In genomic region chr15:90873998-90874605, GRCh38 we compare ENCODE assay signal across 9 cellular contexts. TPM values are rescaled to one million over a fixed set of nuclear protein-coding genes. Genes with fewer than 3 reads are reported as not detected.
DNase-seq lines count a peak whose midpoint lies in the region; ATAC-seq and TF ChIP-seq lines count a peak whose summit lies in the region.
"Had no signal": no experiment of that assay in that cellular context is flagged by ENCODE, and none has a peak within 500 bp of the region (broad histone marks: within the 10 kb centered on the region; RNA-seq: fewer than 3 reads in every experiment).

No MANE protein-coding gene starts in this region.

- no peaks in the 10 kb centered on the region for H3K27me3 ChIP-seq in liver (ENCODE audit: control insufficient read depth in 4 of 4, insufficient read depth in 4 of 4, low read length in 3 of 4)

- H3K27ac ChIP-seq in liver (ENCODE audit: low read depth in 1 of 2, low read length in 2 of 2): peak overlapping the region; percentile 88 to 90

- WGBS in liver: 21% methylated on average over 15 of the region's 15 CpGs

- H3K36me3 Mint-ChIP-seq in stimulated activated naive CD8-positive, alpha-beta T cell treated with anti-CD3 and anti-CD28 coated beads, Interleukin-15, Interleukin-2, amounts not matched to agents 100 ng/mL and 50 ng/mL, for 24 hours (ENCODE audit: low read depth): peaks cover 59% of the 10 kb centered on the region
- peaks cover 51% of the 10 kb centered on the region for H3K36me3 Mint-ChIP-seq in activated naive CD8-positive, alpha-beta T cell treated with anti-CD3 and anti-CD28 coated beads, Interleukin-2, amount 50 U/mL, for 24 hours (ENCODE audit: low read depth)

- peak; percentile 21 to 46 for TF ChIP-seq RAD21 in liver (IDR thresholded peaks at IDR 0.05)

- POLR2A ChIA-PET in HEK293T (lab: Yijun Ruan, JAX): interaction anchor here (1.1 to 1.9 kb wide), 3 partner anchors 14 to 157 kb away, joined by 3 to 10 read pairs (median 4); partner anchors contain the start of gene BLM

- peak overlapping the region; percentile 49 for H3K27ac Mint-ChIP-seq in stimulated activated naive CD8-positive, alpha-beta T cell treated with anti-CD3 and anti-CD28 coated beads, Interleukin-15, Interleukin-2, amounts not matched to agents 100 ng/mL and 50 ng/mL, for 24 hours
- peak overlapping the region; percentile 42 for H3K27ac Mint-ChIP-seq in activated naive CD8-positive, alpha-beta T cell treated with anti-CD3 and anti-CD28 coated beads, Interleukin-2, amount 50 U/mL, for 24 hours

- peak overlapping the region in 1 of 2 donors; percentile 14 for H3K9ac ChIP-seq in liver (ENCODE audit: low read depth in 1 of 2, low read length in 2 of 2)

- peaks cover 20 to 29% (median 26%) of the 10 kb centered on the region in 4 donors for H3K36me3 ChIP-seq in liver (ENCODE audit: control insufficient read depth in 4 of 4, insufficient read depth in 3 of 4, low read depth in 1 of 4, low read length in 3 of 4)

- H3K9me3 ChIP-seq in liver (ENCODE audit: control insufficient read depth in 4 of 4, low read length in 3 of 4): no peaks in the 10 kb centered on the region

- no peak for DNase-seq in stimulated activated naive CD8-positive, alpha-beta T cell treated with anti-CD3 and anti-CD28 coated beads, Interleukin-15, Interleukin-2, amounts not matched to agents 100 U/mL and 50 U/mL, for 24 hours
- no peak for DNase-seq in activated naive CD8-positive, alpha-beta T cell treated with anti-CD3 and anti-CD28 coated beads, Interleukin-2, amount 50 U/mL, for 24 hours
- no peak for DNase-seq in HEK293T (ENCODE audit: extremely low spot score)
- no peak for DNase-seq in NCI-H345 treated with DMSO at 0.1 percent for 48 hours (lab: John Stamatoyannopoulos, UW; ENCODE audit: unreplicated experiment)
- no peak for DNase-seq in KG1 (lab: John Stamatoyannopoulos, UW)
- DNase-seq: cerebellar nuclear complex had no signal

- H3K9me3 Mint-ChIP-seq in stimulated activated naive CD8-positive, alpha-beta T cell treated with anti-CD3 and anti-CD28 coated beads, Interleukin-15, Interleukin-2, amounts not matched to agents 100 ng/mL and 50 ng/mL, for 24 hours: no peaks in the 10 kb centered on the region
- no peaks in the 10 kb centered on the region for H3K9me3 Mint-ChIP-seq in activated naive CD8-positive, alpha-beta T cell treated with anti-CD3 and anti-CD28 coated beads, Interleukin-2, amount 50 U/mL, for 24 hours

- H3K4me1 ChIP-seq in liver (ENCODE audit: control insufficient read depth in 4 of 4, insufficient read depth in 4 of 4, low read length in 3 of 4): peaks cover 8 to 63% (median 43%) of the 10 kb centered on the region in 4 donors

- H3K27me3 Mint-ChIP-seq in stimulated activated naive CD8-positive, alpha-beta T cell treated with anti-CD3 and anti-CD28 coated beads, Interleukin-15, Interleukin-2, amounts not matched to agents 100 ng/mL and 50 ng/mL, for 24 hours: no peaks in the 10 kb centered on the region
- no peaks in the 10 kb centered on the region for H3K27me3 Mint-ChIP-seq in activated naive CD8-positive, alpha-beta T cell treated with anti-CD3 and anti-CD28 coated beads, Interleukin-2, amount 50 U/mL, for 24 hours

- H3K4me1 Mint-ChIP-seq in stimulated activated naive CD8-positive, alpha-beta T cell treated with anti-CD3 and anti-CD28 coated beads, Interleukin-15, Interleukin-2, amounts not matched to agents 100 ng/mL and 50 ng/mL, for 24 hours (ENCODE audit: low read depth): peaks cover 44% of the 10 kb centered on the region
- peaks cover 40% of the 10 kb centered on the region for H3K4me1 Mint-ChIP-seq in activated naive CD8-positive, alpha-beta T cell treated with anti-CD3 and anti-CD28 coated beads, Interleukin-2, amount 50 U/mL, for 24 hours

- no peak for ATAC-seq in stimulated activated naive CD8-positive, alpha-beta T cell treated with anti-CD3 and anti-CD28 coated beads, Interleukin-15, Interleukin-2, amounts not matched to agents 100 U/mL and 50 U/mL, for 24 hours
- no peak for ATAC-seq in activated naive CD8-positive, alpha-beta T cell treated with anti-CD3 and anti-CD28 coated beads, Interleukin-2, amount 50 U/mL, for 24 hours
- no peak for ATAC-seq in HG03108 (IDR thresholded peaks at IDR 0.05; ENCODE audit: unreplicated experiment)

- no peak for TF ChIP-seq CTCF in liver (IDR thresholded peaks at IDR 0.05; ENCODE audit: low read depth, low read length, missing input control)

- CTCF ChIA-PET in HEK293T (lab: Yijun Ruan, JAX): interaction anchor here (0.5 to 2.1 kb wide), 4 partner anchors 11 to 113 kb away, joined by 3 to 17 read pairs (median 4); partner anchors contain the start of gene UNC45A

- H3K4me3 Mint-ChIP-seq in stimulated activated naive CD8-positive, alpha-beta T cell treated with anti-CD3 and anti-CD28 coated beads, Interleukin-15, Interleukin-2, amounts not matched to agents 100 ng/mL and 50 ng/mL, for 24 hours: peak overlapping the region; percentile 91
- H3K4me3 Mint-ChIP-seq in activated naive CD8-positive, alpha-beta T cell treated with anti-CD3 and anti-CD28 coated beads, Interleukin-2, amount 50 U/mL, for 24 hours: peak overlapping the region; percentile 88

- peak overlapping the region; percentile 49 to 94 (median 89) for H3K4me3 ChIP-seq in liver (ENCODE audit: low read depth in 1 of 3, low read length in 3 of 3)

TF ChIP-seq in liver, 16 proteins besides CTCF, POLR2A, EP300 and RAD21 (continues in another document):
- TF ChIP-seq HNF4A (conservative IDR thresholded peaks at IDR 0.05) (peak; percentile 73 to 85), ZBTB33 (IDR thresholded peaks at IDR 0.05) (no peak), MAX (IDR thresholded peaks at IDR 0.05) (peak; percentile 81), YY1 (IDR thresholded peaks at IDR 0.05) (peak; percentile 76), SP1 (IDR thresholded peaks at IDR 0.05) (peak; percentile 81)

TF ChIP-seq in HEK293T, 16 proteins besides CTCF, POLR2A, EP300 and RAD21:
- no peak for TF ChIP-seq LEF1 (IDR thresholded peaks at IDR 0.05; ENCODE audit: borderline replicate concordance)
TF ChIP-seq in HEK293T: peak in this region for 0.

RNA-seq across cellular contexts. Expression of gene FURIN, which starts 5.7 kb away (rescaled TPM):
- total RNA-seq in liver: 100 to 1,000 TPM; 124 to 204 TPM
- 100 to 1,000 TPM; 102 to 258 TPM for polyA plus RNA-seq in liver

RNA-seq across cellular contexts. Expression of gene FES, which starts 10.2 kb away (rescaled TPM):
- total RNA-seq in liver: 10 to 100 TPM; 42.8 to 43.1 TPM
- polyA plus RNA-seq in liver: 10 to 100 TPM; 12.1 to 14.7 TPM

RNA-seq across cellular contexts. Expression of gene MAN2A2, which starts 29.0 kb away (rescaled TPM):
- 100 to 1,000 TPM in 1 of 2 donors, 10 to 100 TPM in 1; 73.9 to 111 TPM for total RNA-seq in liver
- polyA plus RNA-seq in liver: 10 to 100 TPM; 17.3 to 27.8 TPM

RNA-seq across cellular contexts. Expression of gene HDDC3, which starts 58.2 kb away (rescaled TPM):
- 10 to 100 TPM; 12.5 to 15.3 TPM for total RNA-seq in liver
- polyA plus RNA-seq in liver: 10 to 100 TPM; 12.9 to 15.4 TPM
